Comparison of ENCODE assay signal across 9 cellular contexts in the genomic region with DNA sequence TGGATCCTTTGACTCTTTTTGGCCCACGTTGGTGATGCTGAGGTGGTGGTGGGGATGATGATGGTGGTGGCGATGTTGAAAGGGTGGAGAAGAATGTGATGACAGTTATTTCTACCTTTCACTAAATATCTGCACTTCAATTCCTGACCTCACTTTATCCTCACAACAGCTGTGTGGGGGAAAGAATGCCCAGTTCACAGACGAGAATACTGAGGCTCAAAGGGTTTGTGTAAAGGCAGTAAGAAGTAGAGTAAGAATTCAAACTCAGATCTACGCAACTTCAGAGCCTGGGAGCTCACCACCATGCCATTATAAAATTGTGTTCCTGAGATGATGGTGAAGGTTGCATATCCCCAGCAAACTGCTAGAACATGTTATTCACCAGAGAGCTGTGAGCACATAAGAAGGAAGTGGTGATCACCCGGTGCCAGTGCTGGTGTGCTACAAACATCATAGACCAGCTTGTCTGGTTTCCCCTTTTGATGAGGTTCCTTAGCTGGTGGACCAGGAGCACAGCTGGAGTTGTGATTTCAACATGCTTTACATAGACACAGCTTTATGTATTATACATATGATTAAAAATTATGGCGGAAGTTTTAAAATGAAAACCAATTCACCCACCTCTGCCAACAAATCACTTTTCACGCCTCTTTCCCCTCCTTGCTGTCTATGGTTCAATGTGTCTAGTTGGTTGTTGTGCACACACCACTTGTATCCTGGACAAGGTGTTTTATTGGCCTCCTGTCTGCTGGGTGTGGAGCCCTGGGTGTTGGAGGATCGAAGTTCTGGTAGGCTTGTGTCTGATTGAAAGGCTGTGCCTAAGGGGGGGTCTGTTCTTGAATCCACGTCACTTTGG. TPM values are rescaled to one million over a fixed set of nuclear protein-coding genes. Genes with fewer than 3 reads are reported as not detected.
DNase-seq lines count a peak whose midpoint lies in the region; ATAC-seq and TF ChIP-seq lines count a peak whose summit lies in the region.
"Had no signal": no experiment of that assay in that cellular context is flagged by ENCODE, and none has a peak within 500 bp of the region (broad histone marks: within the 10 kb centered on the region; RNA-seq: fewer than 3 reads in every experiment).

No MANE protein-coding gene starts in this region.

- peaks cover 7 to 17% of the 10 kb centered on the region in 2 donors for H3K27me3 Mint-ChIP-seq in stimulated activated naive B cell treated with anti-CD40 and anti-IgM and Interleukin-4, amounts not matched to agents 10 μg/mL and 1 μg/mL and 100 μg/mL, for 72 hours

- POLR2A ChIA-PET in IMR-90 (lab: Charles Lee; ENCODE audit: unreplicated experiment) = no interaction called here

- H2AFZ ChIP-seq in IMR-90 (replicated peaks; ENCODE audit: low read length, poor library complexity) = peak overlapping the region; percentile 19
- no peak overlapping the region for H2AFZ ChIP-seq in fibroblast of lung (ENCODE audit: low read length)
- H2AFZ ChIP-seq: neural progenitor cell had no signal

- H3K18ac ChIP-seq in IMR-90 (ENCODE audit: low read depth, low read length) = no peak overlapping the region

- H3K27me3 ChIP-seq in IMR-90 (ENCODE audit: control insufficient read depth, insufficient read depth, low read length) (peaks cover 22% of the 10 kb centered on the region), RWPE2 (ENCODE audit: insufficient read depth, poor library complexity, severe bottlenecking) (no peaks in the 10 kb centered on the region), fibroblast of lung (ENCODE audit: control insufficient read depth, insufficient read depth, low read length) (peaks cover 12% of the 10 kb centered on the region)

- dilution Hi-C loops in IMR-90 (cut with HindIII; ENCODE audit: low sequenced_read_pairs, unreplicated experiment) = no loop called here

- H3K9ac ChIP-seq in IMR-90 (ENCODE audit: low read depth, low read length) (no peak overlapping the region), fibroblast of lung (ENCODE audit: insufficient read depth, low read length) (no peak overlapping the region)
- H3K9ac ChIP-seq: neural progenitor cell had no signal

- peak overlapping the region; percentile 44; the same call in 1 of the 2 replicates for H3K4ac ChIP-seq in IMR-90 (ENCODE audit: low read depth, low read length)

- H3K4me3 ChIP-seq in IMR-90 (ENCODE audit: insufficient read depth, low read depth, low read length) = no peak overlapping the region
- H3K4me3 ChIP-seq in RWPE2 (ENCODE audit: severe bottlenecking) = no peak overlapping the region
- H3K4me3 ChIP-seq in fibroblast of lung (replicated peaks in 1 of 4; ENCODE audit: control extremely low read depth in 1 of 4, insufficient read depth in 1 of 4, low read depth in 3 of 4, low read length in 4 of 4) = no peak overlapping the region
- H3K4me3 ChIP-seq: neural progenitor cell had no signal

- no peak overlapping the region for H3K56ac ChIP-seq in IMR-90 (ENCODE audit: extremely low read depth, insufficient read depth, low read length)

- intact Hi-C loops in IMR-90 (cut with micrococcal nuclease) = no loop called here

- no peak for TF ChIP-seq RAD21 in IMR-90 (IDR thresholded peaks at IDR 0.05; ENCODE audit: low read length)

- CTCF ChIA-PET in IMR-90 (lab: Yijun Ruan, JAX) = interaction anchor here (1.1 kb wide), 1 partner anchor 34 kb away, joined by 5 read pairs; no protein-coding TSS in a partner anchor

- no peak overlapping the region for H3K4me2 ChIP-seq in IMR-90 (ENCODE audit: low read depth, low read length)
- H3K4me2 ChIP-seq in fibroblast of lung (ENCODE audit: extremely low read depth, insufficient read depth, low read length) = peak overlapping the region; percentile 4
- H3K4me2 ChIP-seq: neural progenitor cell had no signal

- H3K4me1 Mint-ChIP-seq in stimulated activated naive B cell treated with anti-CD40 and anti-IgM and Interleukin-4, amounts not matched to agents 10 μg/mL and 1 μg/mL and 100 μg/mL, for 72 hours = peaks cover 43 to 86% of the 10 kb centered on the region in 2 donors

- H3K4me1 ChIP-seq in IMR-90 (ENCODE audit: control insufficient read depth, insufficient read depth, low read length) (peaks cover 4% of the 10 kb centered on the region), RWPE2 (ENCODE audit: insufficient read depth, poor library complexity, severe bottlenecking) (peaks cover 29% of the 10 kb centered on the region), fibroblast of lung (ENCODE audit: control insufficient read depth, extremely low read depth, insufficient read depth, low read length) (peaks cover 10% of the 10 kb centered on the region)

- no CpG with 5 or more reads among the region's 9 CpGs for WGBS in IMR-90 (ENCODE audit: extremely low coverage in 2 of 2, insufficient read length in 1 of 2), 2 experiments

- H3K14ac ChIP-seq in IMR-90 (replicated peaks; ENCODE audit: low read depth, low read length) = no peak overlapping the region

- H3K27ac Mint-ChIP-seq in stimulated activated naive B cell treated with anti-CD40 and anti-IgM and Interleukin-4, amounts not matched to agents 10 μg/mL and 1 μg/mL and 100 μg/mL, for 72 hours = peak overlapping the region; percentile 94
- H3K27ac Mint-ChIP-seq: neural progenitor cell had no signal

- H3K36me3 ChIP-seq in IMR-90 (ENCODE audit: control insufficient read depth, insufficient read depth, low read length) (no peaks in the 10 kb centered on the region), RWPE2 (ENCODE audit: low read depth) (no peaks in the 10 kb centered on the region), fibroblast of lung (ENCODE audit: control insufficient read depth, insufficient read depth, low read length) (no peaks in the 10 kb centered on the region)
- H3K36me3 ChIP-seq: neural progenitor cell had no signal

- no peak overlapping the region; the same call in 1 of the 2 replicates for H2BK120ac ChIP-seq in IMR-90 (ENCODE audit: low read depth, low read length)

- no peak overlapping the region for H4K5ac ChIP-seq in IMR-90 (ENCODE audit: low read depth, low read length)

- H4K20me1 ChIP-seq in IMR-90 (ENCODE audit: insufficient read depth, low read length) (no peaks in the 10 kb centered on the region), fibroblast of lung (ENCODE audit: control insufficient read depth, extremely low read depth, insufficient read depth, low read length) (no peaks in the 10 kb centered on the region)

- H2BK5ac ChIP-seq in IMR-90 (ENCODE audit: low read depth, low read length, poor library complexity, severe bottlenecking) = peak overlapping the region; percentile 12

- H3K36me3 Mint-ChIP-seq in stimulated activated naive B cell treated with anti-CD40 and anti-IgM and Interleukin-4, amounts not matched to agents 10 μg/mL and 1 μg/mL and 100 μg/mL, for 72 hours = no peaks in the 10 kb centered on the region
- H3K36me3 Mint-ChIP-seq: neural progenitor cell had no signal

- H3K79me1 ChIP-seq in IMR-90 (ENCODE audit: low read depth in 1 of 2, low read length in 2 of 2) = no peaks in the 10 kb centered on the region

- BruUV-seq in IMR-90 (replicated peaks; lab: Mats Ljungman, UMichigan) = no TSS peak

- peak overlapping the region in 1 of 2 experiments; percentile 33; a peak in 2 of 4 replicates for H4K8ac ChIP-seq in IMR-90 (ENCODE audit: low read depth in 2 of 2, low read length in 2 of 2)

- no peaks in the 10 kb centered on the region for H3K9me3 Mint-ChIP-seq in stimulated activated naive B cell treated with anti-CD40 and anti-IgM and Interleukin-4, amounts not matched to agents 10 μg/mL and 1 μg/mL and 100 μg/mL, for 72 hours
- H3K9me3 Mint-ChIP-seq: neural progenitor cell had no signal

- H3K4me3 Mint-ChIP-seq in stimulated activated naive B cell treated with anti-CD40 and anti-IgM and Interleukin-4, amounts not matched to agents 10 μg/mL and 1 μg/mL and 100 μg/mL, for 72 hours = peak overlapping the region; percentile 53 to 66
- H3K4me3 Mint-ChIP-seq: neural progenitor cell had no signal

- H3K9me3 ChIP-seq in IMR-90 (ENCODE audit: control insufficient read depth, insufficient read depth, low read length) (no peaks in the 10 kb centered on the region), RWPE2 (ENCODE audit: severe bottlenecking) (no peaks in the 10 kb centered on the region), fibroblast of lung (ENCODE audit: control insufficient read depth, insufficient read depth, low read depth, low read length) (no peaks in the 10 kb centered on the region)

- peak overlapping the region; percentile 38 for H2AK5ac ChIP-seq in IMR-90 (ENCODE audit: low read depth, low read length)

- peak overlapping the region; percentile 12; the same call in 1 of the 2 replicates for H3K27ac ChIP-seq in IMR-90 (ENCODE audit: insufficient read depth, low read length)
- peak overlapping the region; percentile 42 for H3K27ac ChIP-seq in RWPE2 (ENCODE audit: poor library complexity, severe bottlenecking)
- H3K27ac ChIP-seq in fibroblast of lung (ENCODE audit: insufficient read depth, low read length) = no peak overlapping the region
- H3K27ac ChIP-seq: neural progenitor cell had no signal

- ATAC-seq in IMR-90 (ENCODE audit: low read depth) = no peak
- ATAC-seq in RWPE2 (ENCODE audit: low read depth) = peak; percentile 37
- ATAC-seq in stimulated activated naive B cell treated with anti-CD40 and anti-IgM and Interleukin-4, amounts not matched to agents 10 μg/mL and 1 μg/mL and 100 μg/mL, for 72 hours (replicated peaks) = peak; percentile 64 to 70
- ATAC-seq in GM21515 (IDR thresholded peaks at IDR 0.05; ENCODE audit: unreplicated experiment) = no peak

- TF ChIP-seq CTCF in IMR-90 (conservative IDR thresholded peaks at IDR 0.05; ENCODE audit: low read depth, low read length) (no peak), RWPE2 (IDR thresholded peaks at IDR 0.05; ENCODE audit: poor library complexity, severe bottlenecking) (no peak), fibroblast of lung (conservative IDR thresholded peaks at IDR 0.05 in 1 of 2, IDR thresholded peaks at IDR 0.05 in 1 of 2; ENCODE audit: low read depth in 1 of 2, low read length in 2 of 2) (no peak)

- no peak for TF ChIP-seq POLR2A in IMR-90 (IDR thresholded peaks at IDR 0.05; ENCODE audit: low read depth, low read length)

- in situ Hi-C loops in IMR-90 (cut with MboI; ENCODE audit: low sequenced_read_pairs) = no loop called here

- H2BK15ac ChIP-seq in IMR-90 (ENCODE audit: low read depth, low read length) = no peak overlapping the region; the same call in 2 of the 3 replicates

- no peak for DNase-seq in IMR-90
- DNase-seq in RWPE2 (ENCODE audit: low spot score) = no peak
- DNase-seq in fibroblast of lung (ENCODE audit: low read depth in 2 of 2) = peak in 1 of 2 donors; percentile 43
- DNase-seq in stimulated activated naive B cell treated with anti-CD40 and anti-IgM and Interleukin-4, amounts not matched to agents 10 μg/mL and 1 μg/mL and 100 μg/mL, for 72 hours = no peak
- DNase-seq in NCI-H774 (lab: John Stamatoyannopoulos, UW) = no peak
- DNase-seq in middle frontal gyrus (ENCODE audit: extremely low spot score, low spot score) = no peak
- DNase-seq: anterior cingulate cortex had no signal

- H2BK20ac ChIP-seq in IMR-90 (ENCODE audit: low read depth, low read length) = no peak overlapping the region; the same call in 1 of the 2 replicates

- H3K23ac ChIP-seq in IMR-90 (ENCODE audit: low read depth, low read length) = no peak overlapping the region

- peak overlapping the region; percentile 42 for H4K91ac ChIP-seq in IMR-90 (ENCODE audit: insufficient read depth, low read depth, low read length)

- peaks cover 8% of the 10 kb centered on the region for H3K9me1 ChIP-seq in IMR-90 (ENCODE audit: insufficient read depth, low read length)

- peak overlapping the region; percentile 63 for H2AK9ac ChIP-seq in IMR-90 (replicated peaks; ENCODE audit: low read depth, low read length, poor library complexity)

- H3K79me2 ChIP-seq in fibroblast of lung (ENCODE audit: control insufficient read depth, insufficient read depth, low read length) = no peaks in the 10 kb centered on the region

RNA-seq across cellular contexts. Expression of a gene that starts 6.2 kb away (rescaled TPM):
- total RNA-seq in IMR-90 (2012; rRNA removed) = not detected in 2 replicates
- polyA plus RNA-seq in IMR-90 (2012; rRNA removed) = not detected in 2 replicates
- polyA plus RNA-seq in IMR-90 (2012; cell fraction: cytosol; rRNA removed) = not detected in 2 replicates
- polyA plus RNA-seq in IMR-90 (2012; cell fraction: nucleus; rRNA removed; ENCODE audit: low replicate concordance) = not detected in 2 replicates
- under 0.01 TPM in 2 replicates for total RNA-seq in fibroblast of lung
- polyA plus RNA-seq in fibroblast of lung = 0.01 TPM in 1 of 2 replicates, not detected in the other
- not detected in 2 replicates for polyA plus RNA-seq in fibroblast of lung (2012)
- polyA minus RNA-seq in fibroblast of lung (ENCODE audit: low replicate concordance) = not detected in 2 replicates

Comparison
In these comparisons a context has a peak if more than half of its experiments do, and no peak if none do; other contexts are left out.
1. ATAC-seq: peak in RWPE2 (single experiment) and stimulated activated naive B cell treated with anti-CD40 and anti-IgM and Interleukin-4, amounts not matched to agents 10 μg/mL and 1 μg/mL and 100 μg/mL, for 72 hours (2 of 2); none in IMR-90 (single experiment) and GM21515 (single experiment).